10 cellular contexts compared by ENCODE assay signal in the genomic region with DNA sequence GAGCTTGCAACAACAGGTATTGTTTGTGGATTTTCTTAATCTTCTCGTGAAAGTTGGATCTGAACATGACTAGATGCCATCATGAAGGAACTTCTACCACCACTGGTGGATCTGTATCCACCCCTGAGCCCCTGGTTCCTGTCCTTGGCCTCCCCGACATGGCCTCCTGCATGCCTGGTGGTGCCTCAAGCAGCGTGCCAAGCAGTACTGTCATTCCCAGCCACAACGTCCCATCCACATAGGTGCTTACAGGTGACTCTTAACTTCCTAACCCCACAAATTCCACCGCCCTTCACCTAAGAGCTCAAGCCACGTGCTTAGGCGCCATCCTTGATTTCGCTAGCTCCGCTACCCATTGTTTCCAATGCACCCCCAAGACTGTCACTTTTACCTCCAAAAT. TPM values are rescaled to one million over a fixed set of nuclear protein-coding genes. Genes with fewer than 3 reads are reported as not detected.
"Had no signal": no experiment of that assay in that cellular context is flagged by ENCODE, and none has a peak within 500 bp of the region (broad histone marks: within the 10 kb centered on the region; RNA-seq: fewer than 3 reads in every experiment).

No MANE protein-coding gene starts in this region.

- ATAC-seq: GM23338, HCT116, HepG2, K562 had no signal

- H3K4me1 Mint-ChIP-seq: GM23338 had no signal

- H3K4me3 ChIP-seq: GM23338, HAP-1, K562 had no signal

- H3K9ac ChIP-seq: KMS-11 had no signal

- DNase-seq: H7, HFFc6 had no signal

- H3K36me3 ChIP-seq: HAP-1 had no signal

- H3K27ac Mint-ChIP-seq: GM23338, HFFc6 had no signal

- H3K4me2 ChIP-seq: GM23338, KMS-11 had no signal

- H3K4me3 Mint-ChIP-seq: GM23338, HFFc6 had no signal

- H3K27ac ChIP-seq: HL-60, KMS-11 had no signal

- H2AFZ ChIP-seq: GM23338 had no signal

- FAIRE-seq: HepG2, K562 had no signal

- H3K9me3 ChIP-seq: HAP-1 had no signal

- H3K4me1 ChIP-seq: HAP-1 had no signal

RNA-seq across cellular contexts. Expression of gene TPO, which starts 23.1 kb away (rescaled TPM):
- total RNA-seq: GM23338, H4, H7, HepG2, HFFc6, K562 had no signal
- polyA plus RNA-seq: HepG2, K562 had no signal
